ENCODE assay signal across 25 cellular contexts in genomic region chr7:6151994-6152735, GRCh38.
"Had no signal": no experiment of that assay in that cellular context is flagged by ENCODE, and none has a peak within 500 bp of the region (broad histone marks: within the 10 kb centered on the region; RNA-seq: fewer than 3 reads in every experiment).

No MANE protein-coding gene starts in this region.

- H3K4me3 ChIP-seq: dorsolateral prefrontal cortex, gastrocnemius medialis, hepatocyte, neural progenitor cell, prostate gland, right atrium auricular region, sigmoid colon, stomach, thyroid gland had no signal

- H3K9me3 ChIP-seq: gastrocnemius medialis, prostate gland, right atrium auricular region, sigmoid colon, stomach, thyroid gland had no signal

- ATAC-seq: esophagus mucosa; gastrocnemius medialis; left lobe of liver; naive thymus-derived CD4-positive, alpha-beta T cell; stimulated activated effector memory CD8-positive, alpha-beta T cell treated with anti-CD3 and anti-CD28 coated beads, Interleukin-12 subunit alpha, Interleukin-12 subunit beta, amount 100 ng/mL, for 72 hours had no signal

- H3K27ac ChIP-seq: dorsolateral prefrontal cortex, epithelial cell of prostate, gastrocnemius medialis, hepatocyte, neural progenitor cell, parathyroid adenoma, prostate gland, right atrium auricular region, sigmoid colon, stomach, thyroid gland had no signal

- H3K27me3 ChIP-seq: dorsolateral prefrontal cortex, gastrocnemius medialis, hepatocyte, neural progenitor cell, right atrium auricular region, sigmoid colon, stomach, thyroid gland had no signal

- DNase-seq: cerebellar nuclear complex; dorsolateral prefrontal cortex; effector CD4-positive, alpha-beta T cell; foreskin fibroblast; gastrocnemius medialis; kidney; mesendoderm; midbrain; naive thymus-derived CD4-positive, alpha-beta T cell; nucleus accumbens; sigmoid colon; stimulated activated CD4-positive, alpha-beta T cell treated with anti-CD3 and anti-CD28 coated beads, Interleukin-2, amount 100 ng/mL, for 24 hours; stimulated activated CD4-positive, alpha-beta T cell treated with anti-CD3 and anti-CD28 coated beads, Interleukin-4, amount 100 ng/mL, for 24 hours; stimulated activated naive CD4-positive, alpha-beta T cell treated with Interleukin-2 at 50 U/mL for 16 hours; stomach; thyroid gland had no signal

- H3K4me1 ChIP-seq: gastrocnemius medialis, neural progenitor cell, parathyroid adenoma, prostate gland, right atrium auricular region, stomach, thyroid gland had no signal

- H3K36me3 ChIP-seq: neural progenitor cell had no signal
